ENCODE assay signal across 20 cellular contexts in the genomic region with DNA sequence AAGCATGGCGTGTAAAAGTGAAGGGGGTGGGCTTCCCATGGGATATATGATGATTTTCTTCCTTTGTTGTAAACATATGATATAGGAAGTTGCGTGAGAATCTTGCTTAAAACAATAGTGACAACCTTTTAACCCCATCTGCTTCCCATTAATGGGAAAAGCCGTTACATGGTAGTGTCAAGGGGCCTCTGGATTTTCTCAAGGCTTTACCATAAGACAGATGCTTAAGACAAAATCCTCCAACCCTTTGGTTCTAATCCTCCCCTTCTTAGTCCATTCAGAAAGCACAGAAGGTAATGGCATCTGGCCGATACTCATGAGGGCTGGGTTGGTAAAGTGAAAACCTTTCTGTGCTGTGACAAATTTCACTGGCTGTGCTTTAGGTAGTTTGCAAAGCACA. TPM values are rescaled to one million over a fixed set of nuclear protein-coding genes. Genes with fewer than 3 reads are reported as not detected.
DNase-seq lines count a peak whose midpoint lies in the region; ATAC-seq, FAIRE-seq and TF ChIP-seq lines count a peak whose summit lies in the region.
"Had no signal": no experiment of that assay in that cellular context is flagged by ENCODE, and none has a peak within 500 bp of the region (broad histone marks: within the 10 kb centered on the region; RNA-seq: fewer than 3 reads in every experiment).

No MANE protein-coding gene starts in this region.

- peak; percentile 20 for DNase-seq in AG08395 (ENCODE audit: low spot score)
- peak; percentile 97 for DNase-seq in NCI-H82 (lab: John Stamatoyannopoulos, UW)
- peak; percentile 46 to 47 for DNase-seq in cardiac fibroblast (ENCODE audit: low read depth in 2 of 2)
- no peak for DNase-seq in hepatocyte (ENCODE audit: low spot score)
- DNase-seq in HTR-8/SVneo (ENCODE audit: insufficient read length, low spot score): no peak
- no peak for DNase-seq in LoVo (ENCODE audit: low spot score)
- no peak for DNase-seq in NCI-H510A treated with DMSO at 0.1 percent for 48 hours (lab: John Stamatoyannopoulos, UW)
- DNase-seq: activated CD4-positive, CD25-positive, alpha-beta regulatory T cell treated with anti-CD3 and anti-CD28 coated beads, Interleukin-2, amount 50 U/mL, for 72 hours; activated effector memory CD4-positive, alpha-beta T cell treated with Interleukin-2 at 50 U/mL for 16 hours; aorta; CD8-positive, alpha-beta T cell; heart left ventricle; MM.1S; NCI-H1930; NCI-H510A; stimulated activated CD4-positive, alpha-beta T cell treated with anti-CD3 and anti-CD28 coated beads, Interleukin-15, amount 100 ng/mL, for 24 hours; T1000; uterus had no signal

- no peaks in the 10 kb centered on the region for H4K20me1 ChIP-seq in hepatocyte (ENCODE audit: insufficient read depth, poor library complexity, severe bottlenecking)

- no peak for FAIRE-seq in HTR-8/SVneo (lab: Jason Lieb, UNC)
- FAIRE-seq: islet of Langerhans had no signal

- no peak overlapping the region for H2AFZ ChIP-seq in hepatocyte

- H3K27me3 ChIP-seq in hepatocyte: no peaks in the 10 kb centered on the region
- H3K27me3 ChIP-seq: heart left ventricle, uterus had no signal

- no peak overlapping the region for H3K4me2 ChIP-seq in hepatocyte

- H3K36me3 ChIP-seq in hepatocyte (replicated peaks; ENCODE audit: insufficient read depth, low read depth): no peaks in the 10 kb centered on the region
- H3K36me3 ChIP-seq: heart left ventricle, uterus had no signal

- 40% methylated on average over 4 of the region's 4 CpGs for WGBS in hepatocyte (ENCODE audit: low lambda C conversion rate, missing lambda C conversion rate)

- no peaks in the 10 kb centered on the region for H3K9me3 ChIP-seq in hepatocyte (ENCODE audit: low read depth)
- H3K9me3 ChIP-seq: heart left ventricle, uterus had no signal

- no peak for TF ChIP-seq CTCF in cardiac fibroblast (IDR thresholded peaks at IDR 0.05; ENCODE audit: low read depth, low read length)
- no peak for TF ChIP-seq CTCF in hepatocyte (IDR thresholded peaks at IDR 0.05; ENCODE audit: poor library complexity)

- H3K9me2 ChIP-seq in hepatocyte (replicated peaks; ENCODE audit: insufficient read depth): no peaks in the 10 kb centered on the region

- peak overlapping the region; percentile 61 for H3K27ac ChIP-seq in hepatocyte

- H3K4me3 ChIP-seq in cardiac fibroblast (replicated peaks in 1 of 2; ENCODE audit: low read depth in 2 of 2, low read length in 2 of 2) (no peak overlapping the region), hepatocyte (no peak overlapping the region)
- H3K4me3 ChIP-seq: heart left ventricle, uterus had no signal

- H3K79me2 ChIP-seq in hepatocyte: no peaks in the 10 kb centered on the region

- no peak for ATAC-seq in GM19467 (IDR thresholded peaks at IDR 0.05; ENCODE audit: unreplicated experiment)
- ATAC-seq: CD8-positive, alpha-beta T cell; heart left ventricle had no signal

- H3K4me1 ChIP-seq in hepatocyte (ENCODE audit: insufficient read depth): peaks cover 8% of the 10 kb centered on the region
- H3K4me1 ChIP-seq: uterus had no signal

RNA-seq across cellular contexts. Expression of a gene that starts 25.0 kb away (rescaled TPM):
- total RNA-seq in hepatocyte: 36.9 and 45.1 TPM in 2 replicates
- polyA plus RNA-seq in hepatocyte: 51.8 and 55.0 TPM in 2 replicates

RNA-seq across cellular contexts. Expression of a gene that starts 25.2 kb away (rescaled TPM):
- total RNA-seq in hepatocyte: 14.7 and 21.1 TPM in 2 replicates
- 11.9 and 14.4 TPM in 2 replicates for polyA plus RNA-seq in hepatocyte

Comparison
In these comparisons a context has a peak if more than half of its experiments do, and no peak if none do; other contexts are left out.
1. DNase-seq: peak in AG08395 (single experiment), NCI-H82 (single experiment) and cardiac fibroblast (2 of 2); none in hepatocyte (single experiment), HTR-8/SVneo (single experiment), LoVo (single experiment) and NCI-H510A treated with DMSO at 0.1 percent for 48 hours (single experiment).